13 cellular contexts compared by ENCODE assay signal in genomic region chr13:37701972-37702371, GRCh38.
A peak's percentile ranks its signal among the peaks of the same experiment; 100 is the strongest.
DNase-seq lines count a peak whose midpoint lies in the region; ATAC-seq, FAIRE-seq and TF ChIP-seq lines count a peak whose summit lies in the region.
"Had no signal": no experiment of that assay in that cellular context is flagged by ENCODE, and none has a peak within 500 bp of the region (broad histone marks: within the 10 kb centered on the region; RNA-seq: fewer than 3 reads in every experiment).

No MANE protein-coding gene starts in this region.

- H3K27ac ChIP-seq in thoracic aorta, result peak overlapping the region in 1 of 2 donors; percentile 49
- H3K27ac ChIP-seq: right lobe of liver had no signal

- H3K4me1 Mint-ChIP-seq in natural killer cell, result no peaks in the 10 kb centered on the region

- DNase-seq in H54 (ENCODE audit: insufficient read length, low spot score) (peak; percentile 2), SKM-1 treated with dmso at 0.1 percent for 144 hours (lab: John Stamatoyannopoulos, UW; ENCODE audit: unreplicated experiment) (peak; percentile 64), foreskin fibroblast (peak; percentile 95 to 96), thoracic aorta (ENCODE audit: low spot score) (no peak), natural killer cell (no peak), left colon (no peak), DMS114 treated with DMSO at 0.1 percent for 48 hours (lab: John Stamatoyannopoulos, UW; ENCODE audit: unreplicated experiment) (no peak)
- DNase-seq in activated CD4-positive, alpha-beta T cell treated with anti-CD3 and anti-CD28 coated beads, Interleukin-2, amount 50 U/mL, for 1 hour, result no peak
- DNase-seq: activated T-cell treated with anti-CD3 and anti-CD28 coated beads, Interleukin-2, amount 50 U/mL, for 48 hours; effector CD4-positive, alpha-beta T cell; NCI-H526; right lobe of liver had no signal

- H3K36me3 Mint-ChIP-seq in natural killer cell, result peaks cover 7% of the 10 kb centered on the region

- H3K36me3 ChIP-seq in thoracic aorta, result no peaks in the 10 kb centered on the region
- H3K36me3 ChIP-seq: right lobe of liver had no signal

- H3K27ac Mint-ChIP-seq in natural killer cell, result no peak overlapping the region

- no peak overlapping the region for H3K4me3 Mint-ChIP-seq in natural killer cell

- H3K9me3 Mint-ChIP-seq in natural killer cell, result peaks cover 17 to 21% of the 10 kb centered on the region in 2 donors

- no peak for TF ChIP-seq CTCF in foreskin fibroblast (IDR thresholded peaks at IDR 0.05; ENCODE audit: low read depth, low read length)
- no peak for TF ChIP-seq CTCF in thoracic aorta (IDR thresholded peaks at IDR 0.05)
- no peak for TF ChIP-seq CTCF in natural killer cell (IDR thresholded peaks at IDR 0.05)

- no peaks in the 10 kb centered on the region for H3K27me3 Mint-ChIP-seq in natural killer cell (ENCODE audit: low read depth in 2 of 2)

- H3K4me1 ChIP-seq in thoracic aorta (ENCODE audit: control insufficient read depth in 1 of 2, low read depth in 2 of 2), result peaks cover 6 to 13% of the 10 kb centered on the region in 2 donors
- H3K4me1 ChIP-seq: right lobe of liver had no signal

- no peaks in the 10 kb centered on the region for H3K27me3 ChIP-seq in thoracic aorta (replicated peaks; ENCODE audit: insufficient read depth)
- H3K27me3 ChIP-seq: right lobe of liver had no signal

- peak; percentile 63 for ATAC-seq in thoracic aorta (ENCODE audit: insufficient number of reproducible peaks, low FRiP score, low read depth)
- ATAC-seq in natural killer cell, result no peak
- ATAC-seq in left colon, result no peak
- ATAC-seq: left lobe of liver had no signal

- no peak overlapping the region for H3K4me3 ChIP-seq in foreskin fibroblast (ENCODE audit: low read depth in 1 of 2, low read length in 2 of 2)
- H3K4me3 ChIP-seq in thoracic aorta, result no peak overlapping the region
- H3K4me3 ChIP-seq: right lobe of liver had no signal

- intact Hi-C loops in natural killer cell (cut with micrococcal nuclease), result no loop called here
- intact Hi-C loops in left colon (cut with DNase I, micrococcal nuclease), result no loop called here

- TF ChIP-seq POLR2A in H54 (IDR thresholded peaks at IDR 0.05; ENCODE audit: low read depth, low read length), result no peak

- H3K9me3 ChIP-seq in thoracic aorta, result no peaks in the 10 kb centered on the region
- H3K9me3 ChIP-seq: right lobe of liver had no signal

- peak; percentile 66 for FAIRE-seq in H54 (lab: Jason Lieb, UNC)

Comparison
In these comparisons a context has a peak if more than half of its experiments do, and no peak if none do; other contexts are left out.
1. DNase-seq: peak in H54 (single experiment), SKM-1 treated with dmso at 0.1 percent for 144 hours (single experiment) and foreskin fibroblast (2 of 2); none in thoracic aorta (single experiment), natural killer cell (single experiment), left colon (0 of 2), activated CD4-positive, alpha-beta T cell treated with anti-CD3 and anti-CD28 coated beads, Interleukin-2, amount 50 U/mL, for 1 hour (single experiment) and DMS114 treated with DMSO at 0.1 percent for 48 hours (single experiment).